In genomic region chr13:39536274-39536673, GRCh38 we compare ENCODE assay signal across 15 cellular contexts.
A peak's percentile ranks its signal among the peaks of the same experiment; 100 is the strongest.
DNase-seq lines count a peak whose midpoint lies in the region; ATAC-seq and TF ChIP-seq lines count a peak whose summit lies in the region.
"Had no signal": no experiment of that assay in that cellular context is flagged by ENCODE, and none has a peak within 500 bp of the region (broad histone marks: within the 10 kb centered on the region; RNA-seq: fewer than 3 reads in every experiment).

No MANE protein-coding gene starts in this region.

- H3K27me3 ChIP-seq in Panc1 (ENCODE audit: control insufficient read depth, insufficient read depth, low read length), result no peaks in the 10 kb centered on the region
- H3K27me3 ChIP-seq: Peyer's patch had no signal

- H3K4me3 Mint-ChIP-seq in stimulated activated naive B cell treated with anti-CD40 and anti-IgM and Interleukin-4, amounts not matched to agents 10 μg/mL and 1 μg/mL and 100 μg/mL, for 72 hours, result no peak overlapping the region

- ATAC-seq in Panc1 (peak; percentile 68; the same call in 1 of the 2 replicates), sciatic nerve (peak; percentile 53), HG02970 (IDR thresholded peaks at IDR 0.05; ENCODE audit: low FRiP score, unreplicated experiment) (no peak)
- ATAC-seq in stimulated activated naive B cell treated with anti-CD40 and anti-IgM and Interleukin-4, amounts not matched to agents 10 μg/mL and 1 μg/mL and 100 μg/mL, for 72 hours (replicated peaks), result no peak
- ATAC-seq: A549 had no signal

- H3K9me3 ChIP-seq in Panc1 (ENCODE audit: control insufficient read depth, insufficient read depth, low read depth, low read length), result no peaks in the 10 kb centered on the region
- H3K9me3 ChIP-seq: A549, Peyer's patch had no signal

- no peaks in the 10 kb centered on the region for H3K4me1 Mint-ChIP-seq in stimulated activated naive B cell treated with anti-CD40 and anti-IgM and Interleukin-4, amounts not matched to agents 10 μg/mL and 1 μg/mL and 100 μg/mL, for 72 hours

- H3K4me1 ChIP-seq in Panc1 (ENCODE audit: control insufficient read depth, insufficient read depth, low read length), result peaks cover 5% of the 10 kb centered on the region

- in situ Hi-C loops in Panc1 (cut with HindIII; ENCODE audit: low pct_unique_long_range_greater_than_20kb, low sequenced_read_pairs), result no loop called here

- CTCF ChIA-PET in Panc1 (lab: Charles Lee), result no interaction called here

- H3K27me3 Mint-ChIP-seq in stimulated activated naive B cell treated with anti-CD40 and anti-IgM and Interleukin-4, amounts not matched to agents 10 μg/mL and 1 μg/mL and 100 μg/mL, for 72 hours, result no peaks in the 10 kb centered on the region

- intact Hi-C loops in Panc1 (cut with micrococcal nuclease; ENCODE audit: unreplicated experiment) (no loop called here), sciatic nerve (cut with DNase I) (no loop called here)

- H3K27ac Mint-ChIP-seq in stimulated activated naive B cell treated with anti-CD40 and anti-IgM and Interleukin-4, amounts not matched to agents 10 μg/mL and 1 μg/mL and 100 μg/mL, for 72 hours, result no peak overlapping the region

- no TSS peak for BruUV-seq in Panc1 (replicated peaks; lab: Mats Ljungman, UMichigan)

- POLR2A ChIA-PET in Panc1 (lab: Charles Lee), result no interaction called here

- H3K9me3 Mint-ChIP-seq in stimulated activated naive B cell treated with anti-CD40 and anti-IgM and Interleukin-4, amounts not matched to agents 10 μg/mL and 1 μg/mL and 100 μg/mL, for 72 hours, result no peaks in the 10 kb centered on the region

- no peak overlapping the region for H3K27ac ChIP-seq in Panc1 (ENCODE audit: low read length)
- H3K27ac ChIP-seq: A549, C4-2B, Peyer's patch had no signal

- H3K36me3 Mint-ChIP-seq in stimulated activated naive B cell treated with anti-CD40 and anti-IgM and Interleukin-4, amounts not matched to agents 10 μg/mL and 1 μg/mL and 100 μg/mL, for 72 hours, result no peaks in the 10 kb centered on the region

- no peak for TF ChIP-seq CTCF in Panc1 (IDR thresholded peaks at IDR 0.05)
- no peak for TF ChIP-seq CTCF in fibroblast of mammary gland (conservative IDR thresholded peaks at IDR 0.05; ENCODE audit: control insufficient read depth, insufficient read depth, low read depth, low read length)

- DNase-seq in NCI-H748 (lab: John Stamatoyannopoulos, UW; ENCODE audit: unreplicated experiment), result peak; percentile 69
- DNase-seq in NCI-H748 treated with DMSO at 0.1 percent for 48 hours (lab: John Stamatoyannopoulos, UW), result no peak
- no peak for DNase-seq in Panc1 (ENCODE audit: low read depth, low spot score)
- DNase-seq in fibroblast of mammary gland (ENCODE audit: low read depth), result peak; percentile 39
- no peak for DNase-seq in sciatic nerve (ENCODE audit: low spot score)
- DNase-seq in COR-L47 (lab: John Stamatoyannopoulos, UW), result no peak
- DNase-seq in stimulated activated naive B cell treated with anti-CD40 and anti-IgM and Interleukin-4, amounts not matched to agents 10 μg/mL and 1 μg/mL and 100 μg/mL, for 72 hours, result no peak
- DNase-seq: MM.1S, NCI-H2029, NCI-H2227 treated with DMSO at 0.1 percent for 48 hours, Peyer's patch, SIG-M5 had no signal

- no peak overlapping the region for H3K4me3 ChIP-seq in Panc1 (ENCODE audit: low read depth in 2 of 2, low read length in 2 of 2)
- H3K4me3 ChIP-seq in fibroblast of mammary gland (ENCODE audit: control insufficient read depth, low read depth, low read length), result no peak overlapping the region
- H3K4me3 ChIP-seq: A549, Peyer's patch had no signal

- no peaks in the 10 kb centered on the region for H3K36me3 ChIP-seq in Panc1 (ENCODE audit: control insufficient read depth, insufficient read depth, low read length)
- H3K36me3 ChIP-seq: Peyer's patch had no signal

Comparison
In these comparisons a context has a peak if more than half of its experiments do, and no peak if none do; other contexts are left out.
1. DNase-seq: peak in NCI-H748 (single experiment) and fibroblast of mammary gland (single experiment); none in NCI-H748 treated with DMSO at 0.1 percent for 48 hours (single experiment), Panc1 (single experiment), sciatic nerve (single experiment), COR-L47 (single experiment) and stimulated activated naive B cell treated with anti-CD40 and anti-IgM and Interleukin-4, amounts not matched to agents 10 μg/mL and 1 μg/mL and 100 μg/mL, for 72 hours (single experiment).
2. ATAC-seq: peak in Panc1 (single experiment) and sciatic nerve (single experiment); none in HG02970 (single experiment) and stimulated activated naive B cell treated with anti-CD40 and anti-IgM and Interleukin-4, amounts not matched to agents 10 μg/mL and 1 μg/mL and 100 μg/mL, for 72 hours (0 of 2).